9 cellular contexts compared by ENCODE assay signal in the genomic region with DNA sequence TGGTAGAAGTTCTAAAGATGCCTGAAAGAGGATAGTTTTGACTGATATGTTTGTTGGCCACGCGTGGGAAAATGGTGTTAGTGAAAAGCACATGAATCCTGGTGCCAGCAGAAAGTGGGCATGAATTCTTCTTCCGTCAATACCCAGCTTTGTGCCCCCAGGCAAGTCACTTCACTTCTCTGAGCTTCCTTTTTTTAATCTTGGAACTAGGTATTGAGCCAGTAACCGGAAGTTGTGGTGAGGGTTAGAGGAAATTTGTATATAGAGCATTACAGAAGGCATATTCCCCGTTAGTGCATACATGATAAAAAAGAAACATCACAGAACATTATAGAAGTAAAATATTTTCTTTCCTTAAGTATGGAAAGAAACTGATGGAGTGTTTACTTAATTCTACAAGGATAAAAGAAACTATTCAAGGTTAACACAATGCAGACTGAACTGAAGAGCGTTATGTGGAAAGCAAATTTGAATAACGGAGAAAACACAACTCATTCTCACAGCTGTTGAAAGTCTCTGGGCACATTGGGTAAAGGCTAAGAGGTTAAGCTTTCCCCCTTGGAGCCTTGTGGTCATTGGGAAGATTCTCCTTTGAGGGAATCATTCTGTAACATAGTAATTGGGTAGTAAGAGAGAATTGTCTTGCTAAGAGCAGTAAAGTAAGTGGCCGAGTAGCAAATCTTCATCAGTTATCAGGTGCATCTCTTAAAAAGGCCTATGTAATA.
DNase-seq lines count a peak whose midpoint lies in the region; ATAC-seq, FAIRE-seq and TF ChIP-seq lines count a peak whose summit lies in the region.
"Had no signal": no experiment of that assay in that cellular context is flagged by ENCODE, and none has a peak within 500 bp of the region (broad histone marks: within the 10 kb centered on the region; RNA-seq: fewer than 3 reads in every experiment).

No MANE protein-coding gene starts in this region.

- H3K4me1 ChIP-seq in mucosa of rectum (ENCODE audit: control insufficient read depth in 2 of 2, insufficient read depth in 2 of 2, low read length in 2 of 2), result peaks cover 11 to 13% of the 10 kb centered on the region in 2 donors
- H3K4me1 ChIP-seq: colonic mucosa had no signal

- peak; percentile 26 for FAIRE-seq in GM12891 (lab: Jason Lieb, UNC)
- no peak for FAIRE-seq in H54 (lab: Jason Lieb, UNC)

- H3K27me3 ChIP-seq in mucosa of rectum (ENCODE audit: control insufficient read depth in 2 of 2, insufficient read depth in 2 of 2, low read length in 2 of 2), result no peaks in the 10 kb centered on the region
- H3K27me3 ChIP-seq: colonic mucosa had no signal

- ATAC-seq in HG03159 (IDR thresholded peaks at IDR 0.05; ENCODE audit: unreplicated experiment) (peak; percentile 53), GM19397 (IDR thresholded peaks at IDR 0.05; ENCODE audit: unreplicated experiment) (no peak)

- H3K36me3 ChIP-seq in mucosa of rectum (ENCODE audit: control insufficient read depth in 2 of 2, insufficient read depth in 2 of 2, low read length in 2 of 2), result no peaks in the 10 kb centered on the region
- H3K36me3 ChIP-seq: colonic mucosa had no signal

- H3K9me3 ChIP-seq in mucosa of rectum (ENCODE audit: control insufficient read depth in 2 of 2, low read length in 2 of 2), result no peaks in the 10 kb centered on the region
- H3K9me3 ChIP-seq: colonic mucosa had no signal

- H3K27ac ChIP-seq in mucosa of rectum (ENCODE audit: low read depth in 2 of 2, low read length in 2 of 2), result peak overlapping the region; percentile 6 to 52
- H3K27ac ChIP-seq: colonic mucosa had no signal

- TF ChIP-seq POLR2A in GM12891 (IDR thresholded peaks at IDR 0.05; ENCODE audit: low read depth, low read length) (no peak), H54 (IDR thresholded peaks at IDR 0.05; ENCODE audit: low read depth, low read length) (no peak)

- no peak for DNase-seq in GM12891 (ENCODE audit: insufficient read length, low spot score)
- peak; percentile 91 for DNase-seq in SKM-1 treated with dmso at 0.1 percent for 144 hours (lab: John Stamatoyannopoulos, UW; ENCODE audit: unreplicated experiment)
- no peak for DNase-seq in HPDE6-E6E7 (ENCODE audit: extremely low spot score)
- DNase-seq in H54 (ENCODE audit: insufficient read length, low spot score), result no peak
- no peak for DNase-seq in UCSD-AML1 (lab: John Stamatoyannopoulos, UW; ENCODE audit: unreplicated experiment)
- DNase-seq: colonic mucosa had no signal

- no peak overlapping the region for H3K4me3 ChIP-seq in mucosa of rectum (ENCODE audit: low read length in 2 of 2)
- H3K4me3 ChIP-seq: colonic mucosa had no signal

- H3K9ac ChIP-seq in mucosa of rectum (ENCODE audit: low read depth in 1 of 2, low read length in 2 of 2), result peak overlapping the region in 1 of 2 donors; percentile 10

TF ChIP-seq in GM12891, 5 proteins besides CTCF, POLR2A, EP300 and RAD21:
- TF ChIP-seq TAF1 (IDR thresholded peaks at IDR 0.05; ENCODE audit: low read depth, low read length) (no peak), SPI1 (IDR thresholded peaks at IDR 0.05; ENCODE audit: low read depth, low read length) (0 out of 2 replicates have a peak, but pooled peaks have one; percentile 3)
